Comparison of ENCODE assay signal across 15 cellular contexts in genomic region chr15:36996121-36996520, GRCh38.
DNase-seq lines count a peak whose midpoint lies in the region; ATAC-seq, FAIRE-seq and TF ChIP-seq lines count a peak whose summit lies in the region.
"Had no signal": no experiment of that assay in that cellular context is flagged by ENCODE, and none has a peak within 500 bp of the region (broad histone marks: within the 10 kb centered on the region; RNA-seq: fewer than 3 reads in every experiment).

No MANE protein-coding gene starts in this region.

- H3K9ac ChIP-seq in neural progenitor cell, result no peak overlapping the region
- H3K9ac ChIP-seq: BLaER1 treated with 17β-estradiol and CSF1 and Interleukin-3, amounts not matched to agents 10 nM and 100 nM had no signal

- H3K27me3 ChIP-seq in heart left ventricle (no peaks in the 10 kb centered on the region), right cardiac atrium (ENCODE audit: control insufficient read depth, insufficient read depth) (no peaks in the 10 kb centered on the region), neural progenitor cell (no peaks in the 10 kb centered on the region)
- H3K27me3 ChIP-seq: BLaER1 treated with 17β-estradiol and CSF1 and Interleukin-3, amounts not matched to agents 10 nM and 100 nM had no signal

- peak in 2 of 12 donors; percentile 13 to 21 for TF ChIP-seq CTCF in heart left ventricle (IDR thresholded peaks at IDR 0.05)
- TF ChIP-seq CTCF in neural progenitor cell (IDR thresholded peaks at IDR 0.05), result no peak

- 25 to 42% (median 30%) methylated on average over 2 of the region's 2 CpGs for WGBS in heart left ventricle, 4 donors
- WGBS in right cardiac atrium, result 42% methylated on average over 2 of the region's 2 CpGs

- H2AFZ ChIP-seq in neural progenitor cell (replicated peaks), result no peak overlapping the region

- no peaks in the 10 kb centered on the region for H3K9me3 ChIP-seq in heart left ventricle
- H3K9me3 ChIP-seq in right cardiac atrium (ENCODE audit: control insufficient read depth, low read length), result no peaks in the 10 kb centered on the region
- no peaks in the 10 kb centered on the region for H3K9me3 ChIP-seq in neural progenitor cell (ENCODE audit: low read depth)
- H3K9me3 ChIP-seq: BLaER1 treated with 17β-estradiol and CSF1 and Interleukin-3, amounts not matched to agents 10 nM and 100 nM; HAP-1 had no signal

- H3K4me1 ChIP-seq in heart left ventricle, result peaks cover 0 to 44% (median 11%) of the 10 kb centered on the region in 12 donors
- no peaks in the 10 kb centered on the region for H3K4me1 ChIP-seq in right cardiac atrium (ENCODE audit: control insufficient read depth, insufficient read depth, low read length)
- H3K4me1 ChIP-seq in neural progenitor cell, result peaks cover 3% of the 10 kb centered on the region
- H3K4me1 ChIP-seq: HAP-1 had no signal

- no peaks in the 10 kb centered on the region for H3K36me3 Mint-ChIP-seq in neural progenitor cell
- H3K36me3 Mint-ChIP-seq: CD4-positive, CD25-positive, alpha-beta regulatory T cell had no signal

- no peak overlapping the region for H3K27ac Mint-ChIP-seq in neural progenitor cell
- H3K27ac Mint-ChIP-seq: CD4-positive, CD25-positive, alpha-beta regulatory T cell had no signal

- intact Hi-C loops in heart left ventricle (cut with DNase I) (loop anchor here in 4 of 10 donors (5.0 to 10.0 kb wide), 2 partner anchors 99 to 101 kb away; no protein-coding TSS in a partner anchor), right cardiac atrium (cut with DNase I) (no loop called here)

- no peak overlapping the region for H3K4me2 ChIP-seq in neural progenitor cell

- ATAC-seq in heart left ventricle (peak; percentile 92 to 93 (median 92)), right cardiac atrium (peak; percentile 73 to 85)
- ATAC-seq: GM12878, HepG2 had no signal

- H4K20me1 ChIP-seq in neural progenitor cell (ENCODE audit: low read depth), result no peaks in the 10 kb centered on the region
- H4K20me1 ChIP-seq: BLaER1 treated with 17β-estradiol and CSF1 and Interleukin-3, amounts not matched to agents 10 nM and 100 nM had no signal

- peaks cover 2% of the 10 kb centered on the region for H3K27me3 Mint-ChIP-seq in neural progenitor cell (ENCODE audit: insufficient read depth, low read depth)
- H3K27me3 Mint-ChIP-seq: CD4-positive, CD25-positive, alpha-beta regulatory T cell had no signal

- no peak for TF ChIP-seq POLR2A in heart left ventricle (IDR thresholded peaks at IDR 0.05)

- no peaks in the 10 kb centered on the region for H3K9me3 Mint-ChIP-seq in neural progenitor cell

- H3K79me2 ChIP-seq in neural progenitor cell (ENCODE audit: low read depth), result no peaks in the 10 kb centered on the region

- DNase-seq in ELF-1 (ENCODE audit: low read depth, low spot score), result peak; percentile 47
- peak in 3 of 5 donors; percentile 44 to 54 (median 45) for DNase-seq in heart left ventricle
- no peak for DNase-seq in right cardiac atrium
- peak; percentile 8 for DNase-seq in neural progenitor cell (ENCODE audit: low spot score)
- DNase-seq in HTR-8/SVneo (ENCODE audit: insufficient read length, low spot score), result no peak
- no peak for DNase-seq in activated CD8-positive, alpha-beta memory T cell treated with anti-CD3 and anti-CD28 coated beads for 24 hours
- no peak for DNase-seq in cortex of kidney (lab: John Stamatoyannopoulos, UW)
- DNase-seq: ACHN; CD4-positive, CD25-positive, alpha-beta regulatory T cell; DMS53; GOT3 had no signal

- no peak overlapping the region for H3K4me3 Mint-ChIP-seq in neural progenitor cell
- H3K4me3 Mint-ChIP-seq: CD4-positive, CD25-positive, alpha-beta regulatory T cell had no signal

- H3K36me3 ChIP-seq in heart left ventricle (no peaks in the 10 kb centered on the region), neural progenitor cell (no peaks in the 10 kb centered on the region)
- H3K36me3 ChIP-seq: BLaER1 treated with 17β-estradiol and CSF1 and Interleukin-3, amounts not matched to agents 10 nM and 100 nM; HAP-1 had no signal

- no peaks in the 10 kb centered on the region for H3K4me1 Mint-ChIP-seq in neural progenitor cell
- H3K4me1 Mint-ChIP-seq: CD4-positive, CD25-positive, alpha-beta regulatory T cell had no signal

- no peak for FAIRE-seq in HTR-8/SVneo (lab: Jason Lieb, UNC)
- FAIRE-seq: GM12878, HepG2 had no signal

- H3K4me3 ChIP-seq in heart left ventricle (no peak overlapping the region), right cardiac atrium (ENCODE audit: low read length) (no peak overlapping the region), neural progenitor cell (no peak overlapping the region)
- H3K4me3 ChIP-seq: BLaER1 treated with 17β-estradiol and CSF1 and Interleukin-3, amounts not matched to agents 10 nM and 100 nM; GM12878; HAP-1 had no signal

- H3K27ac ChIP-seq in heart left ventricle (peak overlapping the region; percentile 36 to 69 (median 60)), right cardiac atrium (ENCODE audit: low read length) (no peak overlapping the region), neural progenitor cell (no peak overlapping the region)
- H3K27ac ChIP-seq: BLaER1 treated with 17β-estradiol and CSF1 and Interleukin-3, amounts not matched to agents 10 nM and 100 nM had no signal

- peaks cover 8% of the 10 kb centered on the region for H3F3A ChIP-seq in neural progenitor cell (ENCODE audit: low read depth)

Comparison
In these comparisons a context has a peak if more than half of its experiments do, and no peak if none do; other contexts are left out.
1. DNase-seq: peak in ELF-1 (single experiment), heart left ventricle (3 of 5) and neural progenitor cell (single experiment); none in right cardiac atrium (0 of 3), HTR-8/SVneo (single experiment), activated CD8-positive, alpha-beta memory T cell treated with anti-CD3 and anti-CD28 coated beads for 24 hours (single experiment) and cortex of kidney (single experiment).
2. H3K27ac ChIP-seq: peak in heart left ventricle (12 of 12); none in right cardiac atrium (single experiment) and neural progenitor cell (single experiment).